Comparison of ENCODE assay signal across 1 cellular context in genomic region chr1:31058012-31058411, GRCh38.
TF ChIP-seq lines count a peak whose summit lies in the region.

No MANE protein-coding gene starts in this region.

TF ChIP-seq in SK-N-SH, 30 proteins besides CTCF, POLR2A, EP300 and RAD21 (continued from another document):
- TF ChIP-seq RXRA (IDR thresholded peaks at IDR 0.05; ENCODE audit: borderline replicate concordance, low read depth), result no peak
- TF ChIP-seq USF1 (IDR thresholded peaks at IDR 0.05; ENCODE audit: borderline replicate concordance, low read depth), result no peak
- no peak for TF ChIP-seq REST (IDR thresholded peaks at IDR 0.05; ENCODE audit: low read depth, low read length)
- no peak for TF ChIP-seq NRF1 (IDR thresholded peaks at IDR 0.05; ENCODE audit: low read depth, low read length)
- TF ChIP-seq CHD2 (IDR thresholded peaks at IDR 0.05; ENCODE audit: low read length, partially characterized antibody), result no peak
- no peak for TF ChIP-seq MEF2A (IDR thresholded peaks at IDR 0.05; ENCODE audit: borderline replicate concordance, low read depth)
- no peak for TF ChIP-seq RFX5 (IDR thresholded peaks at IDR 0.05; ENCODE audit: low read length)
- TF ChIP-seq EZH2phosphoT487 (IDR thresholded peaks at IDR 0.05; ENCODE audit: borderline replicate concordance, low read depth), result no peak
- TF ChIP-seq POLR2AphosphoS5 (IDR thresholded peaks at IDR 0.05; ENCODE audit: low read depth, low read length), result no peak
- TF ChIP-seq USF2 (IDR thresholded peaks at IDR 0.05; ENCODE audit: borderline replicate concordance, low read depth, low read length), result no peak
- no peak for TF ChIP-seq MAX (IDR thresholded peaks at IDR 0.05; ENCODE audit: low read depth)
- no peak for TF ChIP-seq MXI1 (IDR thresholded peaks at IDR 0.05; ENCODE audit: low read depth, low read length)
